ENCODE assay signal across 8 cellular contexts in the genomic region with DNA sequence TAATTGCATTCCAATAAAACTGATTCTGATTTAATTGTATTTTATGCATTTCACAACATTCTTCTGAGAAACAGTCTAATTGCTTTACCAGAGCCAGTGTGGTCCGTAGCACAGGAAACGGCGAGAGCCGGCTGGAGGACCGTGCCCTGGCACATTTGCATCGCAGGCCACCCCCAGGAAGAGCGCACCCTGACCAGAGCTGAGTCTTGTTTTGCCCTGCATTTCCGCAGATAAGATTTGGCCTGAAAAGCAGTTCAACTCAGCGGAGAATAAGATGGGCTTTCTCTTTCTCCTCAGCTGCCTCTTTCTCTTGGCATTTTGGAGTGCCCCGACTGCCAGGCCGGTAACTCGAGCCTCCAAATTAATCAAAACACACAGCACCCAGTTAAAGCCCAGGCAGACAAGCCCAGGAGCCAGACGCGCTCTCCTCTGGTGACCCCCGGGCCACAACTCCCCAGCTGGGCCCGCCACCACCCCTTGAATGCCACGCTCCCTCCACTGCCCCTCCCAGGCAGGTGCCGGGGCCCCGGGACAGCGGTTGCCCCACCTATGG. TPM values are rescaled to one million over a fixed set of nuclear protein-coding genes. Genes with fewer than 3 reads are reported as not detected.
A peak's percentile ranks its signal among the peaks of the same experiment; 100 is the strongest.
DNase-seq lines count a peak whose midpoint lies in the region; ATAC-seq and TF ChIP-seq lines count a peak whose summit lies in the region.

No MANE protein-coding gene starts in this region.

- intact Hi-C loops in spleen (cut with DNase I; ENCODE audit: low total_unique reads) = no loop called here

- peaks cover 5% of the 10 kb centered on the region; the same call in 1 of the 2 replicates for H3K9me3 Mint-ChIP-seq in WTC11

- DNase-seq in AG09309 (ENCODE audit: low read depth) (no peak), WTC11 (ENCODE audit: low spot score) (peak; percentile 17), hepatic stellate cell (ENCODE audit: low spot score) (peak; percentile 11), spleen (peak; percentile 82), activated gamma-delta T cell treated with Interleukin-2 at 50 U/mL for 16 hours (no peak), NCI-H526 treated with DMSO at 0.1 percent for 48 hours (lab: John Stamatoyannopoulos, UW) (no peak)

- no peaks in the 10 kb centered on the region for H3K36me3 Mint-ChIP-seq in WTC11

- peaks cover 0 to 61% (median 25%) of the 10 kb centered on the region in 7 donors for H3K27me3 ChIP-seq in spleen (replicated peaks in 1 of 7)

- peak overlapping the region; percentile 27 to 90 (median 81) for H3K27ac ChIP-seq in spleen

- no peak overlapping the region for H3K27ac Mint-ChIP-seq in WTC11

- peaks cover 49% of the 10 kb centered on the region for H3K27me3 Mint-ChIP-seq in WTC11 (ENCODE audit: low read depth)

- peaks cover 4 to 30% (median 26%) of the 10 kb centered on the region in 6 donors for H3K4me1 ChIP-seq in spleen

- peaks cover 0 to 22% (median 0%) of the 10 kb centered on the region in 8 donors for H3K9me3 ChIP-seq in spleen

- H3K4me1 Mint-ChIP-seq in WTC11 = peaks cover 23% of the 10 kb centered on the region

- H3K36me3 ChIP-seq in spleen = no peaks in the 10 kb centered on the region

- peak overlapping the region; percentile 34 for H3K4me3 ChIP-seq in AG09309 (ENCODE audit: control insufficient read depth, low read depth, low read length)
- peak overlapping the region; percentile 41 to 80 (median 54) for H3K4me3 ChIP-seq in spleen

- WGBS in spleen, 5 donors = 0 to 2% (median 1%) methylated on average over 19 to 20 of the region's 20 CpGs

- POLR2A ChIA-PET in WTC11 (lab: Charles Lee) = no interaction called here

- H3K4me3 Mint-ChIP-seq in WTC11 = peak overlapping the region; percentile 77

- no peak for TF ChIP-seq POLR2A in spleen (IDR thresholded peaks at IDR 0.05)

- TF ChIP-seq CTCF in AG09309 (IDR thresholded peaks at IDR 0.05; ENCODE audit: control insufficient read depth, insufficient read depth, low read depth, low read length, missing control alignments) (no peak), WTC11 (IDR thresholded peaks at IDR 0.05) (no peak), spleen (IDR thresholded peaks at IDR 0.05 in 8 of 11, conservative IDR thresholded peaks at IDR 0.05 in 3 of 11) (no peak)

- CTCF ChIA-PET in WTC11 (lab: Charles Lee) = interaction anchor here (1.4 kb wide), 1 partner anchor 75 kb away, joined by 9 read pairs; no protein-coding TSS in a partner anchor

- ATAC-seq in GM18858 (IDR thresholded peaks at IDR 0.05; ENCODE audit: unreplicated experiment) = peak; percentile 44
- peak; percentile 50 for ATAC-seq in HG02973 (IDR thresholded peaks at IDR 0.05; ENCODE audit: unreplicated experiment)
- peak; percentile 44 for ATAC-seq in WTC11

TF ChIP-seq in WTC11, 78 proteins besides CTCF, POLR2A, EP300 and RAD21 (continues in another document):
- no peak for TF ChIP-seq JUN (CRISPR knock-in tag; IDR thresholded peaks at IDR 0.05)
- TF ChIP-seq ZNF121 (CRISPR knock-in tag; IDR thresholded peaks at IDR 0.05) = no peak
- no peak for TF ChIP-seq SMAD3 (CRISPR knock-in tag; IDR thresholded peaks at IDR 0.05; ENCODE audit: borderline replicate concordance)
- no peak for TF ChIP-seq RORB (CRISPR knock-in tag; IDR thresholded peaks at IDR 0.05)
- TF ChIP-seq, protein P1, sequence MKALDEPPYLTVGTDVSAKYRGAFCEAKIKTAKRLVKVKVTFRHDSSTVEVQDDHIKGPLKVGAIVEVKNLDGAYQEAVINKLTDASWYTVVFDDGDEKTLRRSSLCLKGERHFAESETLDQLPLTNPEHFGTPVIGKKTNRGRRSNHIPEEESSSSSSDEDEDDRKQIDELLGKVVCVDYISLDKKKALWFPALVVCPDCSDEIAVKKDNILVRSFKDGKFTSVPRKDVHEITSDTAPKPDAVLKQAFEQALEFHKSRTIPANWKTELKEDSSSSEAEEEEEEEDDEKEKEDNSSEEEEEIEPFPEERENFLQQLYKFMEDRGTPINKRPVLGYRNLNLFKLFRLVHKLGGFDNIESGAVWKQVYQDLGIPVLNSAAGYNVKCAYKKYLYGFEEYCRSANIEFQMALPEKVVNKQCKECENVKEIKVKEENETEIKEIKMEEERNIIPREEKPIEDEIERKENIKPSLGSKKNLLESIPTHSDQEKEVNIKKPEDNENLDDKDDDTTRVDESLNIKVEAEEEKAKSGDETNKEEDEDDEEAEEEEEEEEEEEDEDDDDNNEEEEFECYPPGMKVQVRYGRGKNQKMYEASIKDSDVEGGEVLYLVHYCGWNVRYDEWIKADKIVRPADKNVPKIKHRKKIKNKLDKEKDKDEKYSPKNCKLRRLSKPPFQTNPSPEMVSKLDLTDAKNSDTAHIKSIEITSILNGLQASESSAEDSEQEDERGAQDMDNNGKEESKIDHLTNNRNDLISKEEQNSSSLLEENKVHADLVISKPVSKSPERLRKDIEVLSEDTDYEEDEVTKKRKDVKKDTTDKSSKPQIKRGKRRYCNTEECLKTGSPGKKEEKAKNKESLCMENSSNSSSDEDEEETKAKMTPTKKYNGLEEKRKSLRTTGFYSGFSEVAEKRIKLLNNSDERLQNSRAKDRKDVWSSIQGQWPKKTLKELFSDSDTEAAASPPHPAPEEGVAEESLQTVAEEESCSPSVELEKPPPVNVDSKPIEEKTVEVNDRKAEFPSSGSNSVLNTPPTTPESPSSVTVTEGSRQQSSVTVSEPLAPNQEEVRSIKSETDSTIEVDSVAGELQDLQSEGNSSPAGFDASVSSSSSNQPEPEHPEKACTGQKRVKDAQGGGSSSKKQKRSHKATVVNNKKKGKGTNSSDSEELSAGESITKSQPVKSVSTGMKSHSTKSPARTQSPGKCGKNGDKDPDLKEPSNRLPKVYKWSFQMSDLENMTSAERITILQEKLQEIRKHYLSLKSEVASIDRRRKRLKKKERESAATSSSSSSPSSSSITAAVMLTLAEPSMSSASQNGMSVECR (CRISPR knock-in tag; IDR thresholded peaks at IDR 0.05; ENCODE audit: borderline replicate concordance) = no peak
- TF ChIP-seq FOXP1 (CRISPR knock-in tag; IDR thresholded peaks at IDR 0.05; ENCODE audit: borderline replicate concordance) = no peak
- TF ChIP-seq, protein P2, sequence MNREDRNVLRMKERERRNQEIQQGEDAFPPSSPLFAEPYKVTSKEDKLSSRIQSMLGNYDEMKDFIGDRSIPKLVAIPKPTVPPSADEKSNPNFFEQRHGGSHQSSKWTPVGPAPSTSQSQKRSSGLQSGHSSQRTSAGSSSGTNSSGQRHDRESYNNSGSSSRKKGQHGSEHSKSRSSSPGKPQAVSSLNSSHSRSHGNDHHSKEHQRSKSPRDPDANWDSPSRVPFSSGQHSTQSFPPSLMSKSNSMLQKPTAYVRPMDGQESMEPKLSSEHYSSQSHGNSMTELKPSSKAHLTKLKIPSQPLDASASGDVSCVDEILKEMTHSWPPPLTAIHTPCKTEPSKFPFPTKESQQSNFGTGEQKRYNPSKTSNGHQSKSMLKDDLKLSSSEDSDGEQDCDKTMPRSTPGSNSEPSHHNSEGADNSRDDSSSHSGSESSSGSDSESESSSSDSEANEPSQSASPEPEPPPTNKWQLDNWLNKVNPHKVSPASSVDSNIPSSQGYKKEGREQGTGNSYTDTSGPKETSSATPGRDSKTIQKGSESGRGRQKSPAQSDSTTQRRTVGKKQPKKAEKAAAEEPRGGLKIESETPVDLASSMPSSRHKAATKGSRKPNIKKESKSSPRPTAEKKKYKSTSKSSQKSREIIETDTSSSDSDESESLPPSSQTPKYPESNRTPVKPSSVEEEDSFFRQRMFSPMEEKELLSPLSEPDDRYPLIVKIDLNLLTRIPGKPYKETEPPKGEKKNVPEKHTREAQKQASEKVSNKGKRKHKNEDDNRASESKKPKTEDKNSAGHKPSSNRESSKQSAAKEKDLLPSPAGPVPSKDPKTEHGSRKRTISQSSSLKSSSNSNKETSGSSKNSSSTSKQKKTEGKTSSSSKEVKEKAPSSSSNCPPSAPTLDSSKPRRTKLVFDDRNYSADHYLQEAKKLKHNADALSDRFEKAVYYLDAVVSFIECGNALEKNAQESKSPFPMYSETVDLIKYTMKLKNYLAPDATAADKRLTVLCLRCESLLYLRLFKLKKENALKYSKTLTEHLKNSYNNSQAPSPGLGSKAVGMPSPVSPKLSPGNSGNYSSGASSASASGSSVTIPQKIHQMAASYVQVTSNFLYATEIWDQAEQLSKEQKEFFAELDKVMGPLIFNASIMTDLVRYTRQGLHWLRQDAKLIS (CRISPR knock-in tag; IDR thresholded peaks at IDR 0.05; ENCODE audit: borderline replicate concordance) = no peak
- TF ChIP-seq, protein P3, sequence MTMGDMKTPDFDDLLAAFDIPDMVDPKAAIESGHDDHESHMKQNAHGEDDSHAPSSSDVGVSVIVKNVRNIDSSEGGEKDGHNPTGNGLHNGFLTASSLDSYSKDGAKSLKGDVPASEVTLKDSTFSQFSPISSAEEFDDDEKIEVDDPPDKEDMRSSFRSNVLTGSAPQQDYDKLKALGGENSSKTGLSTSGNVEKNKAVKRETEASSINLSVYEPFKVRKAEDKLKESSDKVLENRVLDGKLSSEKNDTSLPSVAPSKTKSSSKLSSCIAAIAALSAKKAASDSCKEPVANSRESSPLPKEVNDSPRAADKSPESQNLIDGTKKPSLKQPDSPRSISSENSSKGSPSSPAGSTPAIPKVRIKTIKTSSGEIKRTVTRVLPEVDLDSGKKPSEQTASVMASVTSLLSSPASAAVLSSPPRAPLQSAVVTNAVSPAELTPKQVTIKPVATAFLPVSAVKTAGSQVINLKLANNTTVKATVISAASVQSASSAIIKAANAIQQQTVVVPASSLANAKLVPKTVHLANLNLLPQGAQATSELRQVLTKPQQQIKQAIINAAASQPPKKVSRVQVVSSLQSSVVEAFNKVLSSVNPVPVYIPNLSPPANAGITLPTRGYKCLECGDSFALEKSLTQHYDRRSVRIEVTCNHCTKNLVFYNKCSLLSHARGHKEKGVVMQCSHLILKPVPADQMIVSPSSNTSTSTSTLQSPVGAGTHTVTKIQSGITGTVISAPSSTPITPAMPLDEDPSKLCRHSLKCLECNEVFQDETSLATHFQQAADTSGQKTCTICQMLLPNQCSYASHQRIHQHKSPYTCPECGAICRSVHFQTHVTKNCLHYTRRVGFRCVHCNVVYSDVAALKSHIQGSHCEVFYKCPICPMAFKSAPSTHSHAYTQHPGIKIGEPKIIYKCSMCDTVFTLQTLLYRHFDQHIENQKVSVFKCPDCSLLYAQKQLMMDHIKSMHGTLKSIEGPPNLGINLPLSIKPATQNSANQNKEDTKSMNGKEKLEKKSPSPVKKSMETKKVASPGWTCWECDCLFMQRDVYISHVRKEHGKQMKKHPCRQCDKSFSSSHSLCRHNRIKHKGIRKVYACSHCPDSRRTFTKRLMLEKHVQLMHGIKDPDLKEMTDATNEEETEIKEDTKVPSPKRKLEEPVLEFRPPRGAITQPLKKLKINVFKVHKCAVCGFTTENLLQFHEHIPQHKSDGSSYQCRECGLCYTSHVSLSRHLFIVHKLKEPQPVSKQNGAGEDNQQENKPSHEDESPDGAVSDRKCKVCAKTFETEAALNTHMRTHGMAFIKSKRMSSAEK (CRISPR knock-in tag; IDR thresholded peaks at IDR 0.05; ENCODE audit: borderline replicate concordance) = no peak
- no peak for TF ChIP-seq ZNF671 (CRISPR knock-in tag; IDR thresholded peaks at IDR 0.05)

RNA-seq across cellular contexts. Expression of gene COL4A4, which starts 0.5 kb away (rescaled TPM):
- total RNA-seq in WTC11 (2021) = 1.9 to 3.1 TPM (median 1.9 TPM) in 3 replicates
- 1 to 10 TPM; 4.6 to 8.4 (median 5.9) TPM for total RNA-seq in spleen
- 1 to 10 TPM; 2.0 to 4.0 (median 2.6) TPM for polyA plus RNA-seq in spleen

RNA-seq across cellular contexts. Expression of gene COL4A3, which starts 0.9 kb away (rescaled TPM):
- total RNA-seq in WTC11 (2021) (0.53 to 1.1 TPM (median 0.90 TPM) in 3 replicates), spleen (10 to 100 TPM; 15.1 to 38.5 (median 22.7) TPM)
- 10 to 100 TPM in 2 of 3 donors, 1 to 10 TPM in 1; 6.1 to 30.2 (median 26.9) TPM for polyA plus RNA-seq in spleen

Comparison
In these comparisons a context has a peak if more than half of its experiments do, and no peak if none do; other contexts are left out.
1. DNase-seq: peak in WTC11 (single experiment), hepatic stellate cell (single experiment) and spleen (single experiment); none in AG09309 (single experiment), activated gamma-delta T cell treated with Interleukin-2 at 50 U/mL for 16 hours (single experiment) and NCI-H526 treated with DMSO at 0.1 percent for 48 hours (single experiment).
2. Peak in every context shown above with its lines, with median percentiles within 50 percentile points of each other: ATAC-seq.